23 cellular contexts compared by ENCODE assay signal in the genomic region with DNA sequence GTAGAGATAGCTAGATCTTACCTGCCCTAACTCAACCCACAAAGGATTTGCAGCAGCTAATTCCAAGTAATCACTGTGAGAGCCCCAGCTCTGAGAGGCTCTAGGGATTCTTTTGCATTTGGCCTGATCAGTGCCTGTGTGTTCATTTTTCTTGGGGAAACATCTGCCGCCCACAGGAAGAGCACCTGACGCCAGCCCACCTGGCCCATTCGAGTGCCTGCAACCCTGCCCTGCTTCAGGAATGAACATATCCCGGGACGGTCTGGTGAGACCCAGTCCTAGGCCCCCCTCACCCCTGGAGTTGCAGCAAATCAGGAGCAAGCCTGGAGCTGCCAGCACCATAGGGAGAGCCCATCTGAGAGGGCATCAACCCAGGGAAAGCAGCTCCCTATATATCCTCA. TPM values are rescaled to one million over a fixed set of nuclear protein-coding genes. Genes with fewer than 3 reads are reported as not detected.
A peak's percentile ranks its signal among the peaks of the same experiment; 100 is the strongest.
DNase-seq lines count a peak whose midpoint lies in the region; ATAC-seq and TF ChIP-seq lines count a peak whose summit lies in the region.
"Had no signal": no experiment of that assay in that cellular context is flagged by ENCODE, and none has a peak within 500 bp of the region (broad histone marks: within the 10 kb centered on the region; RNA-seq: fewer than 3 reads in every experiment).

No MANE protein-coding gene starts in this region.

- H3K4me1 Mint-ChIP-seq in osteocyte (ENCODE audit: unreplicated experiment), result peaks cover 2% of the 10 kb centered on the region

- H3K9me3 ChIP-seq in OCI-LY1 (ENCODE audit: low read length), result no peaks in the 10 kb centered on the region
- H3K9me3 ChIP-seq: lower lobe of right lung, prostate gland, SK-N-SH, uterus had no signal

- peak overlapping the region; percentile 3; the same call in 1 of the 2 replicates for H3K4me2 ChIP-seq in OCI-LY1 (ENCODE audit: low read length)
- H3K4me2 ChIP-seq: SK-N-SH had no signal

- peaks cover 10% of the 10 kb centered on the region for H3K36me3 Mint-ChIP-seq in osteocyte (ENCODE audit: unreplicated experiment)

- no peak overlapping the region for H3K4me3 Mint-ChIP-seq in osteocyte (ENCODE audit: unreplicated experiment)
- H3K4me3 Mint-ChIP-seq: brain; CD4-positive, alpha-beta T cell had no signal

- H3K9ac ChIP-seq in OCI-LY1 (ENCODE audit: low read length), result no peak overlapping the region
- H3K9ac ChIP-seq: SK-N-SH had no signal

- no peak overlapping the region for H2AFZ ChIP-seq in OCI-LY1 (ENCODE audit: low read length)

- no peaks in the 10 kb centered on the region for H3K9me3 Mint-ChIP-seq in osteocyte (ENCODE audit: unreplicated experiment)
- H3K9me3 Mint-ChIP-seq: brain; CD4-positive, alpha-beta T cell had no signal

- no peak overlapping the region for H3K27ac Mint-ChIP-seq in osteocyte (ENCODE audit: unreplicated experiment)
- H3K27ac Mint-ChIP-seq: brain; CD4-positive, alpha-beta T cell had no signal

- H3K27me3 ChIP-seq in GM06990 (replicated peaks; ENCODE audit: control insufficient read depth, insufficient read depth, low read length), result no peaks in the 10 kb centered on the region
- peaks cover 18% of the 10 kb centered on the region; the same call in 1 of the 2 replicates for H3K27me3 ChIP-seq in OCI-LY1 (ENCODE audit: insufficient read depth, low read length)
- H3K27me3 ChIP-seq: uterus had no signal

- no peak for TF ChIP-seq CTCF in GM06990 (IDR thresholded peaks at IDR 0.05; ENCODE audit: insufficient read depth, low read length, poor library complexity, severe bottlenecking)
- TF ChIP-seq CTCF in OCI-LY1 (IDR thresholded peaks at IDR 0.05; ENCODE audit: low read length), result no peak
- no peak for TF ChIP-seq CTCF in osteocyte (IDR thresholded peaks at IDR 0.05)

- no peaks in the 10 kb centered on the region for H3F3A ChIP-seq in OCI-LY1 (ENCODE audit: insufficient read depth, low read length)

- ATAC-seq in GM21737 (IDR thresholded peaks at IDR 0.05; ENCODE audit: unreplicated experiment) (peak; percentile 1), HG03280 (IDR thresholded peaks at IDR 0.05; ENCODE audit: unreplicated experiment) (no peak)
- ATAC-seq: lower lobe of right lung had no signal

- no peaks in the 10 kb centered on the region for H3K79me2 ChIP-seq in OCI-LY1 (ENCODE audit: insufficient read depth, low read length)

- H3K27ac ChIP-seq in OCI-LY1 (ENCODE audit: low read depth, low read length, poor library complexity, severe bottlenecking), result peak overlapping the region; percentile 31
- H3K27ac ChIP-seq: lower lobe of right lung, prostate gland, uterus had no signal

- H3K4me3 ChIP-seq in GM06990 (replicated peaks; ENCODE audit: low read depth, low read length) (peak overlapping the region; percentile 34), OCI-LY1 (ENCODE audit: low read depth, low read length, poor library complexity, severe bottlenecking) (no peak overlapping the region)
- H3K4me3 ChIP-seq: lower lobe of right lung, prostate gland, uterus had no signal

- H3K36me3 ChIP-seq in GM06990 (ENCODE audit: control insufficient read depth, insufficient read depth, low read length) (peaks cover 14% of the 10 kb centered on the region), OCI-LY1 (ENCODE audit: insufficient read depth, low read length) (no peaks in the 10 kb centered on the region)
- H3K36me3 ChIP-seq: lower lobe of right lung, prostate gland, uterus had no signal

- H4K20me1 ChIP-seq in OCI-LY1 (ENCODE audit: insufficient read depth, low read length), result no peaks in the 10 kb centered on the region

- DNase-seq in GM06990 (ENCODE audit: extremely low read depth, insufficient read length), result peak; percentile 43
- peak; percentile 68 for DNase-seq in osteocyte (ENCODE audit: extremely low spot score, unreplicated experiment)
- no peak for DNase-seq in NCI-H510A treated with DMSO at 0.1 percent for 48 hours (lab: John Stamatoyannopoulos, UW)
- no peak for DNase-seq in amygdala (lab: John Stamatoyannopoulos, UW)
- DNase-seq: activated CD4-positive, alpha-beta T cell treated with anti-CD3 and anti-CD28 coated beads, Interleukin-2, amount 50 U/mL, for 48 hours; activated effector memory CD4-positive, alpha-beta T cell treated with anti-CD3 and anti-CD28 coated beads, Interleukin-2, amount 50 U/mL, for 16 hours; activated T-cell treated with anti-CD3 and anti-CD28 coated beads for 4 hours; CD4-positive, alpha-beta T cell; effector CD8-positive, alpha-beta T cell; GDM1; KG1; kidney; lower lobe of right lung; NCI-H1092; RPMI8226; SK-N-SH; stimulated activated CD4-positive, alpha-beta T cell treated with anti-CD3 and anti-CD28 coated beads, Interleukin-1b, Interleukin-23, amount 100 ng/mL, for 48 hours; uterus had no signal

- H3K9me2 ChIP-seq in OCI-LY1 (ENCODE audit: low read depth, low read length), result no peaks in the 10 kb centered on the region
- H3K9me2 ChIP-seq: SK-N-SH had no signal

- H3K27me3 Mint-ChIP-seq in osteocyte (ENCODE audit: unreplicated experiment), result no peaks in the 10 kb centered on the region

- H3K4me1 ChIP-seq in OCI-LY1 (ENCODE audit: insufficient read depth, low read length, severe bottlenecking), result peaks cover 34% of the 10 kb centered on the region
- H3K4me1 ChIP-seq: lower lobe of right lung, prostate gland, uterus had no signal

RNA-seq across cellular contexts. Expression of a gene that starts 38.8 kb away (rescaled TPM):
- total RNA-seq in osteocyte, result 10.2 and 11.9 TPM in 2 replicates

Comparison
In these comparisons a context has a peak if more than half of its experiments do, and no peak if none do; other contexts are left out.
1. DNase-seq: peak in GM06990 (single experiment) and osteocyte (single experiment); none in NCI-H510A treated with DMSO at 0.1 percent for 48 hours (single experiment) and amygdala (0 of 56).